8 cellular contexts compared by ENCODE assay signal in genomic region chr6:125749112-125749863, GRCh38. TPM values are rescaled to one million over a fixed set of nuclear protein-coding genes. Genes with fewer than 3 reads are reported as not detected.
DNase-seq lines count a peak whose midpoint lies in the region; ATAC-seq and TF ChIP-seq lines count a peak whose summit lies in the region.

Gene HEY2, plus strand, starts transcription at chr6:125749632. Its CDS starts 145 bp downstream, at chr6:125749777.

- peak; percentile 43 for TF ChIP-seq POLR2A in GM18951 (IDR thresholded peaks at IDR 0.05; ENCODE audit: extremely low read depth, insufficient read depth, insufficient read length)

- peak; percentile 83 for ATAC-seq in HG03175 (IDR thresholded peaks at IDR 0.05; ENCODE audit: unreplicated experiment)
- peak; percentile 79 for ATAC-seq in left lobe of liver

- in situ Hi-C loops in GM18951 (cut with MboI; ENCODE audit: low sequenced_read_pairs, unreplicated experiment), result no loop called here

- DNase-seq in AG08396 (ENCODE audit: low spot score), result peak; percentile 99
- DNase-seq in NCI-H345 (lab: John Stamatoyannopoulos, UW), result peak; percentile 96
- peak; percentile 49 to 71 for DNase-seq in activated CD4-positive, alpha-beta T cell treated with anti-CD3 and anti-CD28 coated beads, Interleukin-2, amount 50 U/mL, for 24 hours (ENCODE audit: low read depth in 1 of 2, low spot score in 1 of 2)
- peak; percentile 96 for DNase-seq in cortex of kidney (lab: John Stamatoyannopoulos, UW)
- DNase-seq in left lobe of liver (ENCODE audit: low spot score), result peak; percentile 99
- peak; percentile 72 to 81 for DNase-seq in stimulated activated CD4-positive, alpha-beta T cell treated with anti-CD3 and anti-CD28 coated beads, Interleukin-1b, Interleukin-23, amount 100 ng/mL, for 4 hours (ENCODE audit: low read depth in 2 of 2)

RNA-seq across cellular contexts. Expression of gene HEY2, which starts in this region (rescaled TPM):
- total RNA-seq in left lobe of liver, result 2.3 TPM

Comparison
In these comparisons a context has a peak if more than half of its experiments do, and no peak if none do; other contexts are left out.
1. Peak in every context shown above with its lines: DNase-seq and ATAC-seq.